1 cellular context compared by ENCODE assay signal in genomic region chr18:35121531-35121930, GRCh38.
TF ChIP-seq lines count a peak whose summit lies in the region.

No MANE protein-coding gene starts in this region.

TF ChIP-seq in K562, 482 proteins besides CTCF, POLR2A, EP300 and RAD21:
- TF ChIP-seq NFRKB (IDR thresholded peaks at IDR 0.05; ENCODE audit: low read depth) (no peak), ZNF263 (CRISPR knock-in tag; IDR thresholded peaks at IDR 0.05; ENCODE audit: borderline replicate concordance) (no peak), RERE (CRISPR knock-in tag; IDR thresholded peaks at IDR 0.05; ENCODE audit: borderline replicate concordance) (no peak), ILK (tag; IDR thresholded peaks at IDR 0.05; ENCODE audit: borderline replicate concordance, low read depth) (no peak), NR2F6 (CRISPR knock-in tag; IDR thresholded peaks at IDR 0.05) (no peak), TCF15 (CRISPR knock-in tag; IDR thresholded peaks at IDR 0.05) (no peak), YY1 (IDR thresholded peaks at IDR 0.05; ENCODE audit: borderline replicate concordance in 1 of 3, control insufficient read depth in 1 of 3, extremely low read depth in 1 of 3, insufficient read depth in 3 of 3, insufficient read length in 1 of 3, insufficient replicate concordance in 2 of 3, low read depth in 1 of 3, low read length in 2 of 3) (no peak), TAF7 (tag; IDR thresholded peaks at IDR 0.05) (no peak), MYNN (IDR thresholded peaks at IDR 0.05) (no peak), MYNN (CRISPR knock-in tag; IDR thresholded peaks at IDR 0.05) (no peak)
TF ChIP-seq in K562: peak in this region for 0.
